In the genomic region with DNA sequence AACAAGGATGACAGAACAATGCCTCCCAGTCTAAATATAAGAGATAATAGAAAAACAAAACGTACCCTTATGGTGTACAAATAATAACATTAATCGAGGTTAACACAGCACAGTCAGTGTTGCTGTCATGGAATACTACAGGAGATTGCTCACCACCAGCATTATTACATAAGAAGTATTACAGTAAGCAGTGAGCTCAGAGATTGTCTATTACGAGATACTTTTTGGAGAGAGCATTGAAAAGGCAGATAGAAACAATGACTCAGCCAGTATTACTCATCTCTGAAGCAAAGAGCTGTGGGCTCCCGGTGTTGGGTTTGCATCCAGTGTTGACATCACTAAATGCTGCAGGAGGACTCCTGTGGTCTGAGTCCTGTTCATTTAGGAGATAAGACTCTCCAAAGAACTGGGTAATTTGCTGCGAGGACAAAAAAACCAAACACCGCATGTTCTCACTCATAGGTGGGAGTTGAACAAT, we compare ENCODE assay signal across 8 cellular contexts.
DNase-seq lines count a peak whose midpoint lies in the region; ATAC-seq, FAIRE-seq and TF ChIP-seq lines count a peak whose summit lies in the region.

No MANE protein-coding gene starts in this region.

- H3K4me1 Mint-ChIP-seq in neural progenitor cell, result peaks cover 24% of the 10 kb centered on the region
- H3K4me1 Mint-ChIP-seq in activated CD4-positive, alpha-beta T cell treated with anti-CD3 and anti-CD28 coated beads, Interleukin-2, amount 10 ng/mL, durations not matched to agents 24 days and 14 days, result no peaks in the 10 kb centered on the region

- H3K4me3 ChIP-seq in GM12878 (peak overlapping the region; percentile 43; the same call in 1 of the 2 replicates), neural progenitor cell (no peak overlapping the region)

- in situ Hi-C loops in GM12878 (cut with MboI), result no loop called here

- no peak overlapping the region for H3K27ac Mint-ChIP-seq in neural progenitor cell
- no peak overlapping the region for H3K27ac Mint-ChIP-seq in activated CD4-positive, alpha-beta T cell treated with anti-CD3 and anti-CD28 coated beads, Interleukin-2, amount 10 ng/mL, durations not matched to agents 24 days and 14 days

- intact Hi-C loops in GM12878 (cut with micrococcal nuclease; ENCODE audit: unreplicated experiment), result no loop called here
- intact Hi-C loops in activated CD4-positive, alpha-beta T cell treated with anti-CD3 and anti-CD28 coated beads, Interleukin-2, amount 10 ng/mL, durations not matched to agents 24 days and 14 days (cut with micrococcal nuclease), result no loop called here

- no TSS peak for BruUV-seq in GM12878 (replicated peaks; lab: Mats Ljungman, UMichigan)

- peaks cover 15% of the 10 kb centered on the region for H3F3A ChIP-seq in neural progenitor cell (ENCODE audit: low read depth)

- H3K9ac ChIP-seq in GM12878 (ENCODE audit: control insufficient read depth, insufficient read depth, low read length) (no peak overlapping the region), neural progenitor cell (no peak overlapping the region)

- FAIRE-seq in GM12878 (lab: Jason Lieb, UNC), result peak; percentile 13

- 33% methylated on average over 6 of the region's 6 CpGs for WGBS in GM12878 (ENCODE audit: insufficient coverage, insufficient replicate concordance, low lambda C conversion rate, missing lambda C conversion rate)

- no peaks in the 10 kb centered on the region for H3K9me3 Mint-ChIP-seq in neural progenitor cell
- no peaks in the 10 kb centered on the region for H3K9me3 Mint-ChIP-seq in activated CD4-positive, alpha-beta T cell treated with anti-CD3 and anti-CD28 coated beads, Interleukin-2, amount 10 ng/mL, durations not matched to agents 24 days and 14 days

- H2AFZ ChIP-seq in GM12878 (ENCODE audit: control insufficient read depth, low read depth, low read length) (no peak overlapping the region; the same call in 1 of the 2 replicates), neural progenitor cell (replicated peaks) (no peak overlapping the region)

- H3K27ac ChIP-seq in GM12878 (ENCODE audit: control insufficient read depth, insufficient read depth) (no peak overlapping the region), neural progenitor cell (no peak overlapping the region)

- H3K9me3 ChIP-seq in GM12878 (replicated peaks; ENCODE audit: control insufficient read depth, insufficient read depth, low read length) (no peaks in the 10 kb centered on the region; the same call in 2 of the 3 replicates), neural progenitor cell (ENCODE audit: low read depth) (no peaks in the 10 kb centered on the region)

- peaks cover 25% of the 10 kb centered on the region for H3K4me1 ChIP-seq in GM12878 (ENCODE audit: control insufficient read depth, insufficient read depth, low read length)
- H3K4me1 ChIP-seq in neural progenitor cell, result peaks cover 31% of the 10 kb centered on the region

- no peaks in the 10 kb centered on the region for H3K36me3 ChIP-seq in GM12878 (ENCODE audit: control insufficient read depth in 2 of 2, insufficient read depth in 2 of 2, low read length in 1 of 2)
- no peaks in the 10 kb centered on the region for H3K36me3 ChIP-seq in neural progenitor cell

- peak in 1 of 2 experiments; percentile 71; a peak in 1 of 4 replicates for TF ChIP-seq EP300 in GM12878 (IDR thresholded peaks at IDR 0.05; ENCODE audit: borderline replicate concordance in 1 of 2, control insufficient read depth in 1 of 2, low read depth in 2 of 2, low read length in 2 of 2)

- TF ChIP-seq POLR2A in GM12878 (IDR thresholded peaks at IDR 0.05; ENCODE audit: low read depth, low read length), result no peak

- CTCF ChIA-PET in GM12878 (lab: Yijun Ruan, JAX), result interaction anchor here (0.9 to 1.4 kb wide), 6 partner anchors 104 to 631 kb away, joined by 3 to 4 read pairs (median 4); no protein-coding TSS in a partner anchor

- H3K27me3 ChIP-seq in GM12878 (replicated peaks in 1 of 2; ENCODE audit: control insufficient read depth in 2 of 2, insufficient read depth in 2 of 2, low read length in 1 of 2), result no peaks in the 10 kb centered on the region
- no peaks in the 10 kb centered on the region for H3K27me3 ChIP-seq in neural progenitor cell

- H3K27me3 Mint-ChIP-seq in neural progenitor cell (ENCODE audit: insufficient read depth, low read depth), result peaks cover 12% of the 10 kb centered on the region
- H3K27me3 Mint-ChIP-seq in activated CD4-positive, alpha-beta T cell treated with anti-CD3 and anti-CD28 coated beads, Interleukin-2, amount 10 ng/mL, durations not matched to agents 24 days and 14 days, result no peaks in the 10 kb centered on the region

- TF ChIP-seq RAD21 in GM12878 (IDR thresholded peaks at IDR 0.05; ENCODE audit: insufficient read depth, low read depth, low read length), result no peak

- POLR2A ChIA-PET in GM12878 (lab: Charles Lee), result interaction anchor here (0.6 to 1.9 kb wide), 7 partner anchors 40 to 408 kb away, joined by 3 to 7 read pairs (median 3); no protein-coding TSS in a partner anchor

- peak; percentile 30 for DNase-seq in EL
- peak; percentile 70 for DNase-seq in GM12878 (ENCODE audit: low read depth, low spot score)
- peak; percentile 89 for DNase-seq in non-pigmented ciliary epithelial cell (ENCODE audit: low read depth)
- no peak for DNase-seq in central memory CD4-positive, alpha-beta T cell
- no peak for DNase-seq in neural progenitor cell (ENCODE audit: low spot score)
- no peak for DNase-seq in activated CD4-positive, alpha-beta T cell treated with anti-CD3 and anti-CD28 coated beads, Interleukin-2, amount 10 ng/mL, durations not matched to agents 24 days and 14 days

- no peaks in the 10 kb centered on the region for H3K36me3 Mint-ChIP-seq in neural progenitor cell
- H3K36me3 Mint-ChIP-seq in activated CD4-positive, alpha-beta T cell treated with anti-CD3 and anti-CD28 coated beads, Interleukin-2, amount 10 ng/mL, durations not matched to agents 24 days and 14 days (ENCODE audit: low read depth), result no peaks in the 10 kb centered on the region

- SMC1A ChIA-PET in GM12878 (lab: Charles Lee; ENCODE audit: uncharacterized antibody, unreplicated experiment), result interaction anchor here (0.5 to 8.1 kb wide), 23 partner anchors 19 to 628 kb away, joined by 3 to 133 read pairs (median 4); a partner anchor contains a TSS

- H3K79me2 ChIP-seq in GM12878 (ENCODE audit: control insufficient read depth, insufficient read depth, low read length) (no peaks in the 10 kb centered on the region), neural progenitor cell (ENCODE audit: low read depth) (no peaks in the 10 kb centered on the region)

- ATAC-seq in GM21367 (IDR thresholded peaks at IDR 0.05; ENCODE audit: unreplicated experiment), result peak; percentile 47
- peak; percentile 35 for ATAC-seq in HG03571 (IDR thresholded peaks at IDR 0.05; ENCODE audit: unreplicated experiment)
- ATAC-seq in GM12878, result peak; percentile 46

- no peak overlapping the region for H3K4me3 Mint-ChIP-seq in neural progenitor cell
- no peak overlapping the region for H3K4me3 Mint-ChIP-seq in activated CD4-positive, alpha-beta T cell treated with anti-CD3 and anti-CD28 coated beads, Interleukin-2, amount 10 ng/mL, durations not matched to agents 24 days and 14 days

- RAD21 ChIA-PET in GM12878 (lab: Charles Lee; ENCODE audit: unreplicated experiment), result interaction anchor here (0.6 to 6.8 kb wide), 21 partner anchors 63 to 630 kb away, joined by 3 to 217 read pairs (median 4); a partner anchor contains a TSS

- TF ChIP-seq CTCF in GM12878 (IDR thresholded peaks at IDR 0.05 in 2 of 3, conservative IDR thresholded peaks at IDR 0.05 in 1 of 3; ENCODE audit: control insufficient read depth in 2 of 3, extremely low read depth in 1 of 3, insufficient read depth in 1 of 3, low read depth in 3 of 3, low read length in 3 of 3), result no peak
- no peak for TF ChIP-seq CTCF in neural progenitor cell (IDR thresholded peaks at IDR 0.05)

- no peaks in the 10 kb centered on the region for H4K20me1 ChIP-seq in GM12878 (ENCODE audit: control insufficient read depth, insufficient read depth)
- no peaks in the 10 kb centered on the region for H4K20me1 ChIP-seq in neural progenitor cell (ENCODE audit: low read depth)

- H3K4me2 ChIP-seq in GM12878 (ENCODE audit: control insufficient read depth, insufficient read depth) (peak overlapping the region; percentile 79), neural progenitor cell (no peak overlapping the region)

TF ChIP-seq in GM12878, 131 proteins besides CTCF, POLR2A, EP300 and RAD21 (continues in another document):
- TF ChIP-seq MTA3 (IDR thresholded peaks at IDR 0.05; ENCODE audit: borderline replicate concordance, low read length) (no peak), MTA2 (IDR thresholded peaks at IDR 0.05; ENCODE audit: low read depth) (peak; percentile 71)
- TF ChIP-seq, protein P1, sequence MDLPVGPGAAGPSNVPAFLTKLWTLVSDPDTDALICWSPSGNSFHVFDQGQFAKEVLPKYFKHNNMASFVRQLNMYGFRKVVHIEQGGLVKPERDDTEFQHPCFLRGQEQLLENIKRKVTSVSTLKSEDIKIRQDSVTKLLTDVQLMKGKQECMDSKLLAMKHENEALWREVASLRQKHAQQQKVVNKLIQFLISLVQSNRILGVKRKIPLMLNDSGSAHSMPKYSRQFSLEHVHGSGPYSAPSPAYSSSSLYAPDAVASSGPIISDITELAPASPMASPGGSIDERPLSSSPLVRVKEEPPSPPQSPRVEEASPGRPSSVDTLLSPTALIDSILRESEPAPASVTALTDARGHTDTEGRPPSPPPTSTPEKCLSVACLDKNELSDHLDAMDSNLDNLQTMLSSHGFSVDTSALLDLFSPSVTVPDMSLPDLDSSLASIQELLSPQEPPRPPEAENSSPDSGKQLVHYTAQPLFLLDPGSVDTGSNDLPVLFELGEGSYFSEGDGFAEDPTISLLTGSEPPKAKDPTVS (IDR thresholded peaks at IDR 0.05; ENCODE audit: low read depth, low read length), result no peak

Comparison
In these comparisons a context has a peak if more than half of its experiments do, and no peak if none do; other contexts are left out.
1. DNase-seq: peak in EL (single experiment), GM12878 (single experiment) and non-pigmented ciliary epithelial cell (single experiment); none in central memory CD4-positive, alpha-beta T cell (single experiment), neural progenitor cell (single experiment) and activated CD4-positive, alpha-beta T cell treated with anti-CD3 and anti-CD28 coated beads, Interleukin-2, amount 10 ng/mL, durations not matched to agents 24 days and 14 days (single experiment).
2. Peak in every context shown above with its lines, with median percentiles within 50 percentile points of each other: ATAC-seq.